In genomic region chr16:71402674-71403073, GRCh38 we compare ENCODE assay signal across 39 cellular contexts. TPM values are rescaled to one million over a fixed set of nuclear protein-coding genes. Genes with fewer than 3 reads are reported as not detected.
"Had no signal": no experiment of that assay in that cellular context is flagged by ENCODE, and none has a peak within 500 bp of the region (broad histone marks: within the 10 kb centered on the region; RNA-seq: fewer than 3 reads in every experiment).

No MANE protein-coding gene starts in this region.

- H3K4me1 ChIP-seq: adrenal gland, body of pancreas, breast epithelium had no signal

- H3K4me3 Mint-ChIP-seq: activated B cell treated with CpG ODN at 0.5 μM for 24 hours; activated CD4-positive, alpha-beta memory T cell treated with anti-CD3 and anti-CD28 coated beads for 36 hours; activated CD4-positive, alpha-beta T cell treated with anti-CD3 and anti-CD28 coated beads, Interleukin-2, amount 10 ng/mL, durations not matched to agents 24 days and 14 days; activated CD8-positive, alpha-beta T cell treated with anti-CD3 and anti-CD28 coated beads for 36 hours; activated naive CD4-positive, alpha-beta T cell treated with anti-CD3 and anti-CD28 coated beads for 36 hours; activated naive CD8-positive, alpha-beta T cell treated with anti-CD3 and anti-CD28 coated beads for 36 hours; activated T-cell treated with anti-CD3 and anti-CD28 coated beads, Interleukin-2, amount 50 U/mL, for 4 hours; activated T-cell treated with anti-CD3 and anti-CD28 coated beads, Interleukin-2, amount 50 U/mL, for 72 hours; activated T-helper 1 cell treated with anti-CD3 and anti-CD28 coated beads, Interleukin-12 subunit alpha, Interleukin-12 subunit beta, Interleukin-2, Interleukin-4 antibody, amounts not matched to agents 30 ng/mL and 10 ng/mL and 1 ng/mL, durations not matched to agents 14 hours and 24 hours and 36 hours; activated T-helper 17 cell treated with anti-CD3 and anti-CD28 coated beads, Interleukin-2, amount 50 U/mL, for 72 hours; T-helper 1 cell treated with Interleukin-12 subunit alpha and Interleukin-12 subunit beta and Interleukin-4 antibody, amounts not matched to agents 30 μg/mL and 1 μg/mL, for 36 hours; T-helper 2 cell treated with Interferon-gamma antibody and Interleukin-4, amounts not matched to agents 5 μg/mL and 100 μg/mL, for 36 hours had no signal

- ATAC-seq: activated CD8-positive, alpha-beta T cell treated with anti-CD3 and anti-CD28 coated beads for 36 hours; activated naive CD4-positive, alpha-beta T cell treated with anti-CD3 and anti-CD28 coated beads, Interleukin-2, amount 50 U/mL, for 72 hours; activated T-cell treated with anti-CD3 and anti-CD28 coated beads, Interleukin-2, amount 50 U/mL, for 4 hours; activated T-cell treated with anti-CD3 and anti-CD28 coated beads, Interleukin-2, amount 50 U/mL, for 72 hours; activated T-helper 17 cell treated with anti-CD3 and anti-CD28 coated beads, Interleukin-2, amount 50 U/mL, for 72 hours; body of pancreas had no signal

- H3K4me3 ChIP-seq: adrenal gland, body of pancreas, breast epithelium had no signal

- H3K36me3 Mint-ChIP-seq: activated CD4-positive, alpha-beta memory T cell treated with anti-CD3 and anti-CD28 coated beads for 36 hours; activated naive CD8-positive, alpha-beta T cell treated with anti-CD3 and anti-CD28 coated beads for 36 hours had no signal

- FAIRE-seq: astrocyte, TTC549 had no signal

- H3K36me3 ChIP-seq: adrenal gland, brain microvascular endothelial cell, breast epithelium had no signal

- H3K4me1 Mint-ChIP-seq: activated B cell treated with CpG ODN at 0.5 μM for 24 hours; activated T-helper 17 cell treated with anti-CD3 and anti-CD28 coated beads, Interleukin-2, amount 50 U/mL, for 72 hours had no signal

- H3K9me3 ChIP-seq: adrenal gland, body of pancreas, breast epithelium had no signal

- H3K9me3 Mint-ChIP-seq: activated B cell treated with CpG ODN at 0.5 μM for 24 hours; activated CD4-positive, alpha-beta memory T cell treated with anti-CD3 and anti-CD28 coated beads for 36 hours; activated CD4-positive, alpha-beta T cell treated with anti-CD3 and anti-CD28 coated beads, Interleukin-2, amount 10 ng/mL, durations not matched to agents 24 days and 14 days; activated CD8-positive, alpha-beta T cell treated with anti-CD3 and anti-CD28 coated beads for 36 hours; activated naive CD8-positive, alpha-beta T cell treated with anti-CD3 and anti-CD28 coated beads for 36 hours; activated T-cell treated with anti-CD3 and anti-CD28 coated beads, Interleukin-2, amount 50 U/mL, for 4 hours; activated T-cell treated with anti-CD3 and anti-CD28 coated beads, Interleukin-2, amount 50 U/mL, for 72 hours; activated T-helper 1 cell treated with anti-CD3 and anti-CD28 coated beads, Interleukin-12 subunit alpha, Interleukin-12 subunit beta, Interleukin-2, Interleukin-4 antibody, amounts not matched to agents 30 ng/mL and 10 ng/mL and 1 ng/mL, durations not matched to agents 14 hours and 24 hours and 36 hours; activated T-helper 17 cell treated with anti-CD3 and anti-CD28 coated beads, Interleukin-2, amount 50 U/mL, for 72 hours; T-helper 1 cell treated with Interleukin-12 subunit alpha and Interleukin-12 subunit beta and Interleukin-4 antibody, amounts not matched to agents 30 μg/mL and 1 μg/mL, for 36 hours had no signal

- H3K27ac ChIP-seq: adrenal gland, body of pancreas, brain microvascular endothelial cell, breast epithelium, VCaP had no signal

- H3K27ac Mint-ChIP-seq: activated B cell treated with CpG ODN at 0.5 μM for 24 hours; activated CD4-positive, alpha-beta memory T cell treated with anti-CD3 and anti-CD28 coated beads for 36 hours; activated CD4-positive, alpha-beta T cell treated with anti-CD3 and anti-CD28 coated beads, Interleukin-2, amount 10 ng/mL, durations not matched to agents 24 days and 14 days; activated CD8-positive, alpha-beta T cell treated with anti-CD3 and anti-CD28 coated beads for 36 hours; activated naive CD4-positive, alpha-beta T cell treated with anti-CD3 and anti-CD28 coated beads for 36 hours; activated naive CD4-positive, alpha-beta T cell treated with anti-CD3 and anti-CD28 coated beads, Interleukin-2, amount 50 U/mL, for 72 hours; activated naive CD8-positive, alpha-beta T cell treated with anti-CD3 and anti-CD28 coated beads for 36 hours; activated T-cell treated with anti-CD3 and anti-CD28 coated beads, Interleukin-2, amount 50 U/mL, for 72 hours; activated T-helper 1 cell treated with anti-CD3 and anti-CD28 coated beads, Interleukin-12 subunit alpha, Interleukin-12 subunit beta, Interleukin-2, Interleukin-4 antibody, amounts not matched to agents 30 ng/mL and 10 ng/mL and 1 ng/mL, durations not matched to agents 14 hours and 24 hours and 36 hours; activated T-helper 17 cell treated with anti-CD3 and anti-CD28 coated beads, Interleukin-2, amount 50 U/mL, for 72 hours; T-helper 1 cell treated with Interleukin-12 subunit alpha and Interleukin-12 subunit beta and Interleukin-4 antibody, amounts not matched to agents 30 μg/mL and 1 μg/mL, for 36 hours; T-helper 2 cell treated with Interferon-gamma antibody and Interleukin-4, amounts not matched to agents 5 μg/mL and 100 μg/mL, for 36 hours had no signal

- H3K27me3 ChIP-seq: body of pancreas, brain microvascular endothelial cell, breast epithelium had no signal

- DNase-seq: activated B cell treated with CpG ODN at 0.5 μM for 24 hours; activated CD4-positive, alpha-beta memory T cell treated with anti-CD3 and anti-CD28 coated beads for 36 hours; activated CD4-positive, alpha-beta T cell treated with anti-CD3 and anti-CD28 coated beads for 4 hours; activated CD4-positive, alpha-beta T cell treated with anti-CD3 and anti-CD28 coated beads, Interleukin-2, amount 10 ng/mL, durations not matched to agents 24 days and 14 days; activated CD4-positive, alpha-beta T cell treated with anti-CD3 and anti-CD28 coated beads, Interleukin-2, amount 50 U/mL, for 1 hour; activated CD4-positive, alpha-beta T cell treated with anti-CD3 and anti-CD28 coated beads, Interleukin-2, amount 50 U/mL, for 4 hours; activated CD4-positive, CD25-positive, alpha-beta regulatory T cell treated with anti-CD3 and anti-CD28 coated beads, Interleukin-2, amount 50 U/mL, for 72 hours; activated CD8-positive, alpha-beta memory T cell treated with anti-CD3 and anti-CD28 coated beads, Interleukin-2, amount 50 U/mL, for 4 hours; activated CD8-positive, alpha-beta T cell treated with anti-CD3 and anti-CD28 coated beads for 36 hours; activated gamma-delta T cell treated with Interleukin-2 at 50 U/mL for 16 hours; activated naive CD4-positive, alpha-beta T cell; activated naive CD4-positive, alpha-beta T cell treated with anti-CD3 and anti-CD28 coated beads for 36 hours; activated naive CD4-positive, alpha-beta T cell treated with anti-CD3 and anti-CD28 coated beads, Interleukin-2, amount 50 U/mL, for 16 hours; activated naive CD8-positive, alpha-beta T cell treated with anti-CD3 and anti-CD28 coated beads for 36 hours; activated T-cell treated with anti-CD3 and anti-CD28 coated beads for 4 hours; activated T-cell treated with anti-CD3 and anti-CD28 coated beads, Interleukin-2, amount 50 U/mL, for 1 hour; activated T-cell treated with anti-CD3 and anti-CD28 coated beads, Interleukin-2, amount 50 U/mL, for 4 hours; activated T-cell treated with anti-CD3 and anti-CD28 coated beads, Interleukin-2, amount 50 U/mL, for 72 hours; adrenal gland; amniotic stem cell; aorta; body of pancreas; brain microvascular endothelial cell; central memory CD4-positive, alpha-beta T cell; T-helper 1 cell; T-helper 2 cell; T-helper 9 cell had no signal

RNA-seq across cellular contexts. Expression of gene TLE7, which starts 39.2 kb away (rescaled TPM):
- total RNA-seq: activated B cell treated with CpG ODN at 0.5 μM for 24 hours; activated CD4-positive, alpha-beta memory T cell treated with anti-CD3 and anti-CD28 coated beads for 36 hours; activated CD4-positive, alpha-beta T cell treated with anti-CD3 and anti-CD28 coated beads, Interleukin-2, amount 10 ng/mL, durations not matched to agents 24 days and 14 days; activated CD8-positive, alpha-beta memory T cell treated with anti-CD3 and anti-CD28 coated beads for 36 hours; activated CD8-positive, alpha-beta T cell treated with anti-CD3 and anti-CD28 coated beads for 36 hours; activated naive CD4-positive, alpha-beta T cell treated with anti-CD3 and anti-CD28 coated beads for 36 hours; activated naive CD4-positive, alpha-beta T cell treated with anti-CD3 and anti-CD28 coated beads, Interleukin-2, amount 50 U/mL, for 72 hours; activated naive CD8-positive, alpha-beta T cell treated with anti-CD3 and anti-CD28 coated beads for 36 hours; activated T-cell treated with anti-CD3 and anti-CD28 coated beads, Interleukin-2, amount 50 U/mL, for 4 hours; activated T-cell treated with anti-CD3 and anti-CD28 coated beads, Interleukin-2, amount 50 U/mL, for 72 hours; activated T-helper 1 cell treated with anti-CD3 and anti-CD28 coated beads, Interleukin-12 subunit alpha, Interleukin-12 subunit beta, Interleukin-2, Interleukin-4 antibody, amounts not matched to agents 30 ng/mL and 10 ng/mL and 1 ng/mL, durations not matched to agents 14 hours and 24 hours and 36 hours; activated T-helper 17 cell treated with anti-CD3 and anti-CD28 coated beads, Interleukin-2, amount 50 U/mL, for 72 hours; adrenal gland; aorta; astrocyte; body of pancreas; breast epithelium; cardiac septum; cerebellum had no signal
- polyA plus RNA-seq: adrenal gland, aorta had no signal

RNA-seq across cellular contexts. Expression of gene CALB2, which starts 44.2 kb away (rescaled TPM):
- total RNA-seq: activated B cell treated with CpG ODN at 0.5 μM for 24 hours; activated CD4-positive, alpha-beta memory T cell treated with anti-CD3 and anti-CD28 coated beads for 36 hours; activated CD4-positive, alpha-beta T cell treated with anti-CD3 and anti-CD28 coated beads, Interleukin-2, amount 10 ng/mL, durations not matched to agents 24 days and 14 days; activated CD8-positive, alpha-beta memory T cell treated with anti-CD3 and anti-CD28 coated beads for 36 hours; activated CD8-positive, alpha-beta T cell treated with anti-CD3 and anti-CD28 coated beads for 36 hours; activated naive CD4-positive, alpha-beta T cell treated with anti-CD3 and anti-CD28 coated beads for 36 hours; activated naive CD4-positive, alpha-beta T cell treated with anti-CD3 and anti-CD28 coated beads, Interleukin-2, amount 50 U/mL, for 72 hours; activated naive CD8-positive, alpha-beta T cell treated with anti-CD3 and anti-CD28 coated beads for 36 hours; activated T-cell treated with anti-CD3 and anti-CD28 coated beads, Interleukin-2, amount 50 U/mL, for 4 hours; activated T-cell treated with anti-CD3 and anti-CD28 coated beads, Interleukin-2, amount 50 U/mL, for 72 hours; activated T-helper 1 cell treated with anti-CD3 and anti-CD28 coated beads, Interleukin-12 subunit alpha, Interleukin-12 subunit beta, Interleukin-2, Interleukin-4 antibody, amounts not matched to agents 30 ng/mL and 10 ng/mL and 1 ng/mL, durations not matched to agents 14 hours and 24 hours and 36 hours; activated T-helper 17 cell treated with anti-CD3 and anti-CD28 coated beads, Interleukin-2, amount 50 U/mL, for 72 hours had no signal
- polyA plus RNA-seq: aorta had no signal
